Comparison of ENCODE assay signal across 15 cellular contexts in genomic region chr14:104202259-104203070, GRCh38.
A peak's percentile ranks its signal among the peaks of the same experiment; 100 is the strongest.
DNase-seq lines count a peak whose midpoint lies in the region; ATAC-seq and TF ChIP-seq lines count a peak whose summit lies in the region.
"Had no signal": no experiment of that assay in that cellular context is flagged by ENCODE, and none has a peak within 500 bp of the region (broad histone marks: within the 10 kb centered on the region; RNA-seq: fewer than 3 reads in every experiment).

No MANE protein-coding gene starts in this region.

- no peak overlapping the region for H3K4me3 ChIP-seq in lung
- H3K4me3 ChIP-seq: GM12878, uterus had no signal

- DNase-seq in COLO668 (lab: John Stamatoyannopoulos, UW; ENCODE audit: unreplicated experiment) (peak; percentile 56), NCI-H1105 treated with DMSO at 0.1 percent for 48 hours (lab: John Stamatoyannopoulos, UW) (peak; percentile 92), NCI-H748 (lab: John Stamatoyannopoulos, UW; ENCODE audit: unreplicated experiment) (peak; percentile 87), lung (ENCODE audit: low spot score) (peak; percentile 50)
- no peak for DNase-seq in activated naive CD4-positive, alpha-beta T cell (lab: John Stamatoyannopoulos, UW)
- DNase-seq: activated CD8-positive, alpha-beta memory T cell treated with anti-CD3 and anti-CD28 coated beads for 24 hours; activated effector memory CD4-positive, alpha-beta T cell treated with Interleukin-2 at 50 U/mL for 16 hours; effector memory CD8-positive, alpha-beta T cell; foreskin melanocyte; NCI-H187 treated with DMSO at 0.1 percent for 48 hours; uterus had no signal

- peaks cover 0 to 5% of the 10 kb centered on the region in 2 donors for H3K4me1 ChIP-seq in lung (ENCODE audit: control insufficient read depth in 2 of 2, insufficient read depth in 2 of 2, low read length in 2 of 2)
- H3K4me1 ChIP-seq: uterus had no signal

- no peak overlapping the region for H3K27ac ChIP-seq in lung (ENCODE audit: low read depth in 1 of 2, low read length in 1 of 2)
- H3K27ac ChIP-seq: uterus had no signal

- no peaks in the 10 kb centered on the region for H3K36me3 ChIP-seq in lung (ENCODE audit: control insufficient read depth in 2 of 2, insufficient read depth in 2 of 2, low read length in 2 of 2)
- H3K36me3 ChIP-seq: uterus had no signal

- ATAC-seq in lung (ENCODE audit: insufficient read depth, low FRiP score) (no peak), HG02798 (IDR thresholded peaks at IDR 0.05; ENCODE audit: poor library complexity, unreplicated experiment) (no peak), GM19324 (IDR thresholded peaks at IDR 0.05; ENCODE audit: low FRiP score, unreplicated experiment) (no peak), HG02588 (IDR thresholded peaks at IDR 0.05; ENCODE audit: unreplicated experiment) (no peak)
- ATAC-seq: effector memory CD8-positive, alpha-beta T cell; GM12878 had no signal

- 50 to 70% methylated on average over 27 of the region's 27 CpGs for WGBS in lung, 2 donors

- no peaks in the 10 kb centered on the region for H3K27me3 ChIP-seq in lung (ENCODE audit: control insufficient read depth, insufficient read depth)
- H3K27me3 ChIP-seq: uterus had no signal

- no peaks in the 10 kb centered on the region for H3K9me3 ChIP-seq in lung (ENCODE audit: control insufficient read depth in 2 of 2, insufficient read depth in 1 of 2, low read length in 1 of 2)
- H3K9me3 ChIP-seq: uterus had no signal

- no peak for TF ChIP-seq CTCF in lung (IDR thresholded peaks at IDR 0.05; ENCODE audit: control extremely low read depth, extremely low read depth)

Comparison
In these comparisons a context has a peak if more than half of its experiments do, and no peak if none do; other contexts are left out.
1. DNase-seq: peak in COLO668 (single experiment), NCI-H1105 treated with DMSO at 0.1 percent for 48 hours (single experiment), NCI-H748 (single experiment) and lung (single experiment); none in activated naive CD4-positive, alpha-beta T cell (0 of 4).